Comparison of ENCODE assay signal across 28 cellular contexts in the genomic region with DNA sequence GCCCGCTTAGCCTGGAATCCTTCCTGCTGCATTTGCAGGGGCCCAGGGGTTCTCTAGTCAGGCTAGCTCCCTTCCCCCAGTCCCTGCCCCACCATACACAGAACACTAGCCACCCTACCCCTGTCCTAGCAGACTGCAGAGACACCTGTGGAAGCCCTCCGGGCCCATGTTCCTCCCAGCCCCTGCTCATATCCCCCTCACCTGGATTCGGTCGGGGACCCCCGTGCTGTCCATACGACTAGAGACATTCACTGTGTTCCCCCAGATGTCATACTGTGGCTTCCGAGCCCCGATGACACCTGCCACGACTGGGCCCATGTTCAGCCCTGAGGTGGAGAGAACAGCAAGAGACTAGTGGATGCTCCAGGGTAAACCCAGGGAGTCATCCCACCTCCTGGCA. TPM values are rescaled to one million over a fixed set of nuclear protein-coding genes. Genes with fewer than 3 reads are reported as not detected.
A peak's percentile ranks its signal among the peaks of the same experiment; 100 is the strongest.
DNase-seq lines count a peak whose midpoint lies in the region; ATAC-seq, FAIRE-seq and TF ChIP-seq lines count a peak whose summit lies in the region.
"Had no signal": no experiment of that assay in that cellular context is flagged by ENCODE, and none has a peak within 500 bp of the region (broad histone marks: within the 10 kb centered on the region; RNA-seq: fewer than 3 reads in every experiment).

No MANE protein-coding gene starts in this region.

- H3K4me3 Mint-ChIP-seq in H9 (no peak overlapping the region), Calu3 (ENCODE audit: low read depth, unreplicated experiment) (no peak overlapping the region)
- H3K4me3 Mint-ChIP-seq in naive thymus-derived CD8-positive, alpha-beta T cell: no peak overlapping the region
- no peak overlapping the region for H3K4me3 Mint-ChIP-seq in activated CD4-positive, alpha-beta T cell treated with anti-CD3 and anti-CD28 coated beads, Interleukin-2, amount 10 ng/mL, durations not matched to agents 7 days and 5 days
- H3K4me3 Mint-ChIP-seq: CD8-positive, alpha-beta T cell had no signal

- POLR2A ChIA-PET in H1 (lab: Charles Lee; ENCODE audit: partially characterized antibody): interaction anchor here (2.0 to 2.5 kb wide), 3 partner anchors 14 to 26 kb away, joined by 4 to 11 read pairs (median 7); partner anchors contain the start of gene ADCY6
- POLR2A ChIA-PET in naive thymus-derived CD8-positive, alpha-beta T cell (lab: Charles Lee): no interaction called here
- POLR2A ChIA-PET in activated CD4-positive, alpha-beta T cell treated with anti-CD3 and anti-CD28 coated beads, Interleukin-2, amount 10 ng/mL, durations not matched to agents 7 days and 5 days (lab: Charles Lee): no interaction called here

- H2AFZ ChIP-seq in H9 (ENCODE audit: low read length): no peak overlapping the region
- no peak overlapping the region for H2AFZ ChIP-seq in H1 (ENCODE audit: low read length)
- no peak overlapping the region for H2AFZ ChIP-seq in neuronal stem cell (ENCODE audit: low read length)

- H4K91ac ChIP-seq in H9 (ENCODE audit: insufficient read length, low read depth, low read length) (no peak overlapping the region), H1 (replicated peaks; ENCODE audit: insufficient read length, low read length) (no peak overlapping the region), neuronal stem cell (ENCODE audit: low read depth, low read length, poor library complexity) (no peak overlapping the region)

- H3K18ac ChIP-seq in H9 (ENCODE audit: insufficient read length, low read depth, low read length) (no peak overlapping the region), H1 (ENCODE audit: extremely low read depth, low read length) (peak overlapping the region; percentile 63; the same call in 1 of the 2 replicates), neuronal stem cell (ENCODE audit: low read length) (peak overlapping the region; percentile 5)

- no peak overlapping the region for H4K8ac ChIP-seq in H9 (replicated peaks; ENCODE audit: insufficient read length, low read depth, low read length)
- no peak overlapping the region for H4K8ac ChIP-seq in H1 (ENCODE audit: extremely low read depth, insufficient read depth, low read length)
- H4K8ac ChIP-seq in neuronal stem cell (ENCODE audit: low read depth, low read length): no peak overlapping the region

- TF ChIP-seq POLR2A in H1 (IDR thresholded peaks at IDR 0.05; ENCODE audit: control extremely low read depth in 1 of 2, low read depth in 2 of 2, low read length in 2 of 2): no peak

- no peak overlapping the region for H2BK20ac ChIP-seq in H9 (ENCODE audit: low read depth, low read length, poor library complexity, severe bottlenecking)
- 0 out of 2 replicates have a peak overlapping the region, but pooled peaks have one; percentile 48 for H2BK20ac ChIP-seq in H1 (ENCODE audit: low read length)

- BruUV-seq in Calu3 (replicated peaks; lab: Mats Ljungman, UMichigan): no TSS peak

- H3K27ac ChIP-seq in H9 (ENCODE audit: insufficient read length, low read depth, low read length): no peak overlapping the region
- H3K27ac ChIP-seq in HUES6 (ENCODE audit: low read depth, low read length): peak overlapping the region; percentile 69; the same call in 1 of the 2 replicates
- peak overlapping the region; percentile 46; the same call in 1 of the 2 replicates for H3K27ac ChIP-seq in H1 (ENCODE audit: low read depth, low read length)
- no peak overlapping the region for H3K27ac ChIP-seq in neuronal stem cell (replicated peaks; ENCODE audit: low read length)

- H3K9me3 Mint-ChIP-seq in H9: no peaks in the 10 kb centered on the region
- no peaks in the 10 kb centered on the region for H3K9me3 Mint-ChIP-seq in naive thymus-derived CD8-positive, alpha-beta T cell
- no peaks in the 10 kb centered on the region for H3K9me3 Mint-ChIP-seq in Calu3 (ENCODE audit: low read depth, unreplicated experiment)
- no peaks in the 10 kb centered on the region for H3K9me3 Mint-ChIP-seq in activated CD4-positive, alpha-beta T cell treated with anti-CD3 and anti-CD28 coated beads, Interleukin-2, amount 10 ng/mL, durations not matched to agents 7 days and 5 days
- H3K9me3 Mint-ChIP-seq: CD8-positive, alpha-beta T cell had no signal

- no peak for FAIRE-seq in H1 (lab: Jason Lieb, UNC)
- FAIRE-seq: GM12878, H54 had no signal

- H3K27me3 Mint-ChIP-seq in H9 (ENCODE audit: low read depth) (no peaks in the 10 kb centered on the region; the same call in 1 of the 2 replicates), Calu3 (ENCODE audit: unreplicated experiment) (no peaks in the 10 kb centered on the region)
- H3K27me3 Mint-ChIP-seq in naive thymus-derived CD8-positive, alpha-beta T cell: peaks cover 0 to 6% (median 4%) of the 10 kb centered on the region in 5 donors
- H3K27me3 Mint-ChIP-seq in activated CD4-positive, alpha-beta T cell treated with anti-CD3 and anti-CD28 coated beads, Interleukin-2, amount 10 ng/mL, durations not matched to agents 7 days and 5 days: no peaks in the 10 kb centered on the region

- no peak overlapping the region for H3K4me2 ChIP-seq in H9 (ENCODE audit: insufficient read depth, insufficient read length, low read length)
- peak overlapping the region in 1 of 2 experiments; percentile 19; a peak in 2 of 4 replicates for H3K4me2 ChIP-seq in H1 (ENCODE audit: insufficient read depth in 1 of 2, low read depth in 2 of 2, low read length in 2 of 2)
- H3K4me2 ChIP-seq in neuronal stem cell (ENCODE audit: insufficient read depth, low read length, poor library complexity, severe bottlenecking): no peak overlapping the region

- TF ChIP-seq CTCF in H9 (conservative IDR thresholded peaks at IDR 0.05): no peak
- no peak for TF ChIP-seq CTCF in H1 (IDR thresholded peaks at IDR 0.05; ENCODE audit: control extremely low read depth in 1 of 3, insufficient read depth in 1 of 3, low read depth in 1 of 3, low read length in 3 of 3)
- TF ChIP-seq CTCF in Calu3 (IDR thresholded peaks at IDR 0.05; ENCODE audit: unreplicated experiment): no peak

- no peak for TF ChIP-seq EP300 in H1 (IDR thresholded peaks at IDR 0.05; ENCODE audit: borderline replicate concordance in 1 of 2, low read depth in 2 of 2, low read length in 2 of 2)

- H3K27me3 ChIP-seq in H9 (ENCODE audit: insufficient read depth, low read length) (no peaks in the 10 kb centered on the region), HUES6 (ENCODE audit: control insufficient read depth, insufficient read depth, low read length) (no peaks in the 10 kb centered on the region), H1 (replicated peaks in 1 of 4; ENCODE audit: control insufficient read depth in 3 of 4, extremely low read depth in 1 of 4, insufficient read depth in 3 of 4, low read length in 3 of 4) (no peaks in the 10 kb centered on the region), neuronal stem cell (ENCODE audit: control insufficient read depth in 3 of 3, insufficient read depth in 3 of 3, low read depth in 1 of 3, low read length in 3 of 3) (no peaks in the 10 kb centered on the region)

- H2AK5ac ChIP-seq in H9 (ENCODE audit: insufficient read length, low read length) (no peak overlapping the region), H1 (ENCODE audit: low read depth, low read length) (no peak overlapping the region), neuronal stem cell (ENCODE audit: low read depth, low read length) (no peak overlapping the region)

- no peak for ATAC-seq in naive thymus-derived CD8-positive, alpha-beta T cell
- ATAC-seq: CD8-positive, alpha-beta T cell; GM12878 had no signal

- DNase-seq in H9: no peak
- DNase-seq in H1 (ENCODE audit: low read depth in 1 of 2, low spot score in 2 of 2): no peak
- DNase-seq in neuronal stem cell (ENCODE audit: low spot score): no peak
- DNase-seq in naive thymus-derived CD8-positive, alpha-beta T cell: no peak
- no peak for DNase-seq in Calu3
- no peak for DNase-seq in activated CD4-positive, alpha-beta T cell treated with anti-CD3 and anti-CD28 coated beads, Interleukin-2, amount 10 ng/mL, durations not matched to agents 7 days and 5 days
- DNase-seq: C1 segment of cervical spinal cord; Caco-2; CD8-positive, alpha-beta T cell; DMS 273 treated with DMSO at 0.1 percent for 48 hours; DMS79; EL; GDM1; IMR-90; KG1; MM.1S; NCI-H1417; NCI-H1694; NCI-H2029 treated with DMSO at 0.1 percent for 48 hours; NCI-H446 treated with DMSO at 0.1 percent for 48 hours; NCI-H526; NCI-H82; NK-92 treated with Interleukin-12 subunit alpha and Interleukin-12 subunit beta, amount 100 ng/mL, for 24 hours; RPMI8226; SHP77 treated with DMSO at 0.1 percent for 48 hours had no signal

- H2BK5ac ChIP-seq in H9 (ENCODE audit: insufficient read length, low read length): no peak overlapping the region
- H2BK5ac ChIP-seq in H1 (ENCODE audit: low read depth, low read length): no peak overlapping the region
- no peak overlapping the region for H2BK5ac ChIP-seq in neuronal stem cell (ENCODE audit: low read length)

- H3K56ac ChIP-seq in H9 (ENCODE audit: insufficient read length, low read depth, low read length) (no peak overlapping the region), H1 (replicated peaks; ENCODE audit: insufficient read length, low read depth, low read length) (no peak overlapping the region)

- intact Hi-C loops in Calu3 (cut with micrococcal nuclease; ENCODE audit: unreplicated experiment): no loop called here

- peak overlapping the region; percentile 89 to 96 (median 95) for H3K27ac Mint-ChIP-seq in H9
- no peak overlapping the region for H3K27ac Mint-ChIP-seq in naive thymus-derived CD8-positive, alpha-beta T cell
- no peak overlapping the region for H3K27ac Mint-ChIP-seq in Calu3 (ENCODE audit: unreplicated experiment)
- H3K27ac Mint-ChIP-seq in activated CD4-positive, alpha-beta T cell treated with anti-CD3 and anti-CD28 coated beads, Interleukin-2, amount 10 ng/mL, durations not matched to agents 7 days and 5 days: no peak overlapping the region
- H3K27ac Mint-ChIP-seq: CD8-positive, alpha-beta T cell had no signal

- H4K20me1 ChIP-seq in H9 (ENCODE audit: control insufficient read depth, insufficient read depth, insufficient read length) (no peaks in the 10 kb centered on the region), H1 (replicated peaks in 1 of 2; ENCODE audit: control insufficient read depth in 1 of 2, insufficient read depth in 2 of 2, low read length in 2 of 2) (no peaks in the 10 kb centered on the region)

- H3K9me3 ChIP-seq in H9 (ENCODE audit: control insufficient read depth, low read depth, low read length) (no peaks in the 10 kb centered on the region), HUES6 (ENCODE audit: control insufficient read depth, insufficient read depth, low read depth, low read length) (no peaks in the 10 kb centered on the region), H1 (ENCODE audit: insufficient read depth in 2 of 2, low read depth in 1 of 2, low read length in 1 of 2) (no peaks in the 10 kb centered on the region), neuronal stem cell (replicated peaks in 1 of 2; ENCODE audit: control insufficient read depth in 2 of 2, insufficient read depth in 1 of 2, low read depth in 1 of 2, low read length in 2 of 2) (no peaks in the 10 kb centered on the region)
- H3K9me3 ChIP-seq: Caco-2 had no signal

- H3K23me2 ChIP-seq in H9 (ENCODE audit: insufficient read length, low read depth, low read length, poor library complexity, severe bottlenecking) (no peaks in the 10 kb centered on the region), H1 (ENCODE audit: low read depth, low read length) (no peaks in the 10 kb centered on the region)

- no peaks in the 10 kb centered on the region for H3K79me2 ChIP-seq in H9 (ENCODE audit: insufficient read depth, low read length)
- H3K79me2 ChIP-seq in H1 (ENCODE audit: control insufficient read depth in 1 of 2, insufficient read depth in 2 of 2, low read length in 2 of 2): no peaks in the 10 kb centered on the region

- no peak for TF ChIP-seq RAD21 in H1 (IDR thresholded peaks at IDR 0.05 in 1 of 2, conservative IDR thresholded peaks at IDR 0.05 in 1 of 2; ENCODE audit: low read depth in 2 of 2, low read length in 2 of 2)

- peak overlapping the region; percentile 16; the same call in 1 of the 2 replicates for H3K14ac ChIP-seq in H9 (ENCODE audit: insufficient read depth, low read length)
- H3K14ac ChIP-seq in H1 (ENCODE audit: insufficient read length): no peak overlapping the region
- no peak overlapping the region for H3K14ac ChIP-seq in neuronal stem cell (ENCODE audit: low read length)

- H3K79me1 ChIP-seq in H9 (ENCODE audit: insufficient read depth, low read depth, low read length, poor library complexity, severe bottlenecking) (no peaks in the 10 kb centered on the region), H1 (ENCODE audit: low read depth, low read length) (no peaks in the 10 kb centered on the region), neuronal stem cell (ENCODE audit: low read depth, low read length) (peaks cover 3% of the 10 kb centered on the region)

- H3K36me3 ChIP-seq in HUES6 (ENCODE audit: control insufficient read depth, insufficient read depth, low read length) (peaks cover 45% of the 10 kb centered on the region), H1 (ENCODE audit: control insufficient read depth in 2 of 4, insufficient read depth in 4 of 4, low read length in 3 of 4) (peaks cover 2 to 32% (median 15%) of the 10 kb centered on the region in 4 experiments; a peak in 6 of 8 replicates), neuronal stem cell (replicated peaks in 1 of 2; ENCODE audit: control insufficient read depth in 2 of 2, insufficient read depth in 2 of 2, low read length in 2 of 2) (peaks cover 63 to 83% of the 10 kb centered on the region in 2 donors)

- WGBS in H9 (ENCODE audit: extremely low coverage, insufficient read length, low lambda C conversion rate): no CpG with 5 or more reads among the region's 9 CpGs
- 88% methylated on average over 9 of the region's 9 CpGs; no CpG with 5 or more reads in 1 of the 2 experiments for WGBS in H1 (ENCODE audit: extremely low coverage in 1 of 2, insufficient coverage in 1 of 2, insufficient read length in 1 of 2, insufficient replicate concordance in 2 of 2, low coverage in 1 of 2, low lambda C conversion rate in 2 of 2, missing lambda C conversion rate in 1 of 2), 2 experiments
- no CpG with 5 or more reads among the region's 9 CpGs for WGBS in neuronal stem cell (ENCODE audit: extremely low coverage in 2 of 2, insufficient read length in 2 of 2, insufficient replicate concordance in 1 of 2), 2 donors

- H3K4ac ChIP-seq in H9 (ENCODE audit: low read depth, low read length) (no peak overlapping the region), H1 (replicated peaks; ENCODE audit: insufficient read length, low read depth, low read length) (no peak overlapping the region), neuronal stem cell (ENCODE audit: low read length) (no peak overlapping the region)

- H2BK120ac ChIP-seq in H9 (ENCODE audit: low read depth, low read length, poor library complexity, severe bottlenecking) (no peak overlapping the region), H1 (replicated peaks; ENCODE audit: low read depth, low read length) (no peak overlapping the region), neuronal stem cell (ENCODE audit: low read depth, low read length) (no peak overlapping the region)

- no peak overlapping the region for H2BK12ac ChIP-seq in H9 (ENCODE audit: insufficient read length, low read depth, low read length)
- H2BK12ac ChIP-seq in H1 (ENCODE audit: low read depth, low read length): no peak overlapping the region
- H2BK12ac ChIP-seq in neuronal stem cell (ENCODE audit: low read length): no peak overlapping the region

- CTCF ChIA-PET in H1 (lab: Charles Lee; ENCODE audit: partially characterized antibody): interaction anchor here (1.2 to 2.5 kb wide), 7 partner anchors 10 to 48 kb away, joined by 3 to 17 read pairs (median 5); no protein-coding TSS in a partner anchor
- CTCF ChIA-PET in Calu3 (lab: Charles Lee): no interaction called here
- CTCF ChIA-PET in activated CD4-positive, alpha-beta T cell treated with anti-CD3 and anti-CD28 coated beads, Interleukin-2, amount 10 ng/mL, durations not matched to agents 7 days and 5 days (lab: Charles Lee): interaction anchor here (0.6 to 1.2 kb wide), 4 partner anchors 9 to 45 kb away, joined by 3 to 7 read pairs (median 3); no protein-coding TSS in a partner anchor

- peaks cover 9 to 71% (median 65%) of the 10 kb centered on the region in 3 experiments for H3K36me3 Mint-ChIP-seq in H9 (ENCODE audit: insufficient read depth in 1 of 3, low read depth in 3 of 3)
- H3K36me3 Mint-ChIP-seq in naive thymus-derived CD8-positive, alpha-beta T cell: no peaks in the 10 kb centered on the region
- peaks cover 3% of the 10 kb centered on the region for H3K36me3 Mint-ChIP-seq in Calu3 (ENCODE audit: insufficient read depth, unreplicated experiment)
- H3K36me3 Mint-ChIP-seq in activated CD4-positive, alpha-beta T cell treated with anti-CD3 and anti-CD28 coated beads, Interleukin-2, amount 10 ng/mL, durations not matched to agents 7 days and 5 days (ENCODE audit: low read depth): no peaks in the 10 kb centered on the region
- H3K36me3 Mint-ChIP-seq: CD8-positive, alpha-beta T cell had no signal

- H3K9ac ChIP-seq in H9 (ENCODE audit: extremely low read depth, insufficient read length, low read length): no peak overlapping the region
- no peak overlapping the region for H3K9ac ChIP-seq in HUES6 (ENCODE audit: low read length)
- peak overlapping the region in 1 of 4 experiments; percentile 5; a peak in 1 of 7 replicates for H3K9ac ChIP-seq in H1 (replicated peaks in 1 of 4; ENCODE audit: extremely low read depth in 1 of 4, low read depth in 3 of 4, low read length in 3 of 4)
- no peak overlapping the region for H3K9ac ChIP-seq in neuronal stem cell (ENCODE audit: low read depth, low read length, poor library complexity)

- peaks cover 25 to 28% of the 10 kb centered on the region in 2 experiments for H3K4me1 Mint-ChIP-seq in H9
- H3K4me1 Mint-ChIP-seq in naive thymus-derived CD8-positive, alpha-beta T cell: peaks cover 6 to 17% (median 13%) of the 10 kb centered on the region in 4 donors
- H3K4me1 Mint-ChIP-seq in Calu3 (ENCODE audit: low read depth, unreplicated experiment): no peaks in the 10 kb centered on the region
- peaks cover 18% of the 10 kb centered on the region for H3K4me1 Mint-ChIP-seq in activated CD4-positive, alpha-beta T cell treated with anti-CD3 and anti-CD28 coated beads, Interleukin-2, amount 10 ng/mL, durations not matched to agents 7 days and 5 days

- no peaks in the 10 kb centered on the region for H3K4me1 ChIP-seq in H9 (ENCODE audit: insufficient read depth, low read length)
- peaks cover 19% of the 10 kb centered on the region for H3K4me1 ChIP-seq in HUES6 (ENCODE audit: control insufficient read depth, insufficient read depth, low read length)
- H3K4me1 ChIP-seq in H1 (replicated peaks in 1 of 4; ENCODE audit: control insufficient read depth in 3 of 4, insufficient read depth in 4 of 4, low read length in 3 of 4): peaks cover 0 to 14% (median 9%) of the 10 kb centered on the region in 4 experiments; a peak in 6 of 7 replicates
- H3K4me1 ChIP-seq in neuronal stem cell (ENCODE audit: control insufficient read depth in 2 of 2, insufficient read depth in 1 of 2, low read depth in 1 of 2, low read length in 2 of 2): peaks cover 0 to 9% of the 10 kb centered on the region in 2 donors

- no peak overlapping the region for H3T11ph ChIP-seq in H9 (ENCODE audit: low read length)

- H3K23ac ChIP-seq in H9 (ENCODE audit: insufficient read length, low read depth, low read length): no peak overlapping the region
- no peak overlapping the region for H3K23ac ChIP-seq in H1 (ENCODE audit: insufficient read length)
- H3K23ac ChIP-seq in neuronal stem cell (ENCODE audit: low read depth, low read length, poor library complexity): no peak overlapping the region

- no peak overlapping the region for H3K4me3 ChIP-seq in HUES6 (ENCODE audit: low read depth, low read length)
- peak overlapping the region in 1 of 4 experiments; percentile 4; a peak in 1 of 8 replicates for H3K4me3 ChIP-seq in H1 (ENCODE audit: extremely low read depth in 1 of 4, insufficient read depth in 2 of 4, low read depth in 3 of 4, low read length in 4 of 4)
- H3K4me3 ChIP-seq in neuronal stem cell (ENCODE audit: low read length in 2 of 2): no peak overlapping the region
- H3K4me3 ChIP-seq: GM12878 had no signal

- H4K5ac ChIP-seq in H9 (ENCODE audit: insufficient read length, low read depth, low read length): no peak overlapping the region
- H4K5ac ChIP-seq in H1 (ENCODE audit: insufficient read length, low read depth, low read length): no peak overlapping the region

- H2BK15ac ChIP-seq in H9 (ENCODE audit: low read depth, low read length) (no peak overlapping the region), H1 (ENCODE audit: low read length) (no peak overlapping the region), neuronal stem cell (ENCODE audit: low read length) (no peak overlapping the region)

RNA-seq across cellular contexts. Expression of gene ADCY6, which starts 20.2 kb away (rescaled TPM):
- 30.2 and 31.1 TPM in 2 replicates for total RNA-seq in H9 (2021)
- 11.7 and 15.6 TPM in 2 replicates for total RNA-seq in H1 (2021; fragmentation: NEBNext Ultra II Directional; extraction: Animal tissue kit (Norgen Biotek cat#: 25700))
- 17.5 and 19.7 TPM in 2 replicates for polyA plus RNA-seq in H1 (2011; rRNA removed)
- 18.4 TPM for polyA plus RNA-seq in H1 (2011; cell fraction: cytosol; rRNA removed)
- 67.7 TPM for polyA plus RNA-seq in H1 (2011; cell fraction: nucleus; rRNA removed)
- 22.5 to 29.5 TPM (median 23.8 TPM) in 4 replicates for polyA plus RNA-seq in H1 (2012, experiment 1 of 2)
- 11.3 TPM for polyA plus RNA-seq in H1 (2012, experiment 2 of 2)
- 7.3 TPM for polyA plus RNA-seq in H1 (2013, experiment 1 of 2)
- polyA plus RNA-seq in H1 (2013, experiment 2 of 2): 6.8 TPM
- 26.3 and 30.4 TPM in 2 replicates for polyA minus RNA-seq in H1 (2011; rRNA and poly(A)+ RNA removed)
- 20.8 TPM for polyA minus RNA-seq in H1 (2011; cell fraction: cytosol; rRNA and poly(A)+ RNA removed)
- polyA minus RNA-seq in H1 (2011; cell fraction: nucleus; rRNA and poly(A)+ RNA removed): 24.3 TPM
- polyA plus RNA-seq in neuronal stem cell (2013, experiment 1 of 2): 34.7 TPM
- polyA plus RNA-seq in neuronal stem cell (2013, experiment 2 of 2): 37.2 TPM
- not detected for total RNA-seq in naive thymus-derived CD8-positive, alpha-beta T cell
- polyA plus RNA-seq in naive thymus-derived CD8-positive, alpha-beta T cell: not detected
- 39.0 and 42.9 TPM in 2 replicates for total RNA-seq in Calu3 (2022)
- total RNA-seq in activated CD4-positive, alpha-beta T cell treated with anti-CD3 and anti-CD28 coated beads, Interleukin-2, amount 10 ng/mL, durations not matched to agents 7 days and 5 days: not detected
- total RNA-seq: CD8-positive, alpha-beta T cell had no signal

RNA-seq across cellular contexts. Expression of gene CACNB3, which starts 49.6 kb away (rescaled TPM):
- total RNA-seq in H9 (2021) (34.9 and 35.1 TPM in 2 replicates), Calu3 (2022) (17.9 and 21.1 TPM in 2 replicates)
- total RNA-seq in H1 (2021; fragmentation: NEBNext Ultra II Directional; extraction: Animal tissue kit (Norgen Biotek cat#: 25700)): 12.5 and 16.9 TPM in 2 replicates
- 16.0 and 18.4 TPM in 2 replicates for polyA plus RNA-seq in H1 (2011; rRNA removed)
- 13.3 TPM for polyA plus RNA-seq in H1 (2011; cell fraction: cytosol; rRNA removed)
- polyA plus RNA-seq in H1 (2011; cell fraction: nucleus; rRNA removed): 37.4 TPM
- polyA plus RNA-seq in H1 (2012, experiment 1 of 2): 25.2 to 35.8 TPM (median 28.9 TPM) in 4 replicates
- 18.3 TPM for polyA plus RNA-seq in H1 (2012, experiment 2 of 2)
- polyA plus RNA-seq in H1 (2013, experiment 1 of 2): 4.6 TPM
- 4.8 TPM for polyA plus RNA-seq in H1 (2013, experiment 2 of 2)
- 14.3 TPM in 2 replicates for polyA minus RNA-seq in H1 (2011; rRNA and poly(A)+ RNA removed)
- 14.3 TPM for polyA minus RNA-seq in H1 (2011; cell fraction: cytosol; rRNA and poly(A)+ RNA removed)
- polyA minus RNA-seq in H1 (2011; cell fraction: nucleus; rRNA and poly(A)+ RNA removed): 15.2 TPM
- polyA plus RNA-seq in neuronal stem cell (2013, experiment 1 of 2): 37.0 TPM
- 35.1 TPM for polyA plus RNA-seq in neuronal stem cell (2013, experiment 2 of 2)
- total RNA-seq in naive thymus-derived CD8-positive, alpha-beta T cell: 1 to 10 TPM; 3.2 to 3.3 TPM
- polyA plus RNA-seq in naive thymus-derived CD8-positive, alpha-beta T cell: under 1 TPM; 0.19 to 0.52 (median 0.19) TPM
- 10 to 100 TPM; 14.9 to 19.9 TPM for total RNA-seq in activated CD4-positive, alpha-beta T cell treated with anti-CD3 and anti-CD28 coated beads, Interleukin-2, amount 10 ng/mL, durations not matched to agents 7 days and 5 days

RNA-seq across cellular contexts. Expression of gene CCNT1, which starts 52.2 kb away (rescaled TPM):
- total RNA-seq in H9 (2021) (49.4 and 53.1 TPM in 2 replicates), Calu3 (2022) (34.7 and 36.0 TPM in 2 replicates)
- total RNA-seq in H1 (2021; fragmentation: NEBNext Ultra II Directional; extraction: Animal tissue kit (Norgen Biotek cat#: 25700)): 44.3 and 45.9 TPM in 2 replicates
- 10.8 and 13.2 TPM in 2 replicates for polyA plus RNA-seq in H1 (2011; rRNA removed)
- polyA plus RNA-seq in H1 (2011; cell fraction: cytosol; rRNA removed): 12.4 TPM
- 15.8 TPM for polyA plus RNA-seq in H1 (2011; cell fraction: nucleus; rRNA removed)
- 17.1 to 21.7 TPM (median 18.2 TPM) in 4 replicates for polyA plus RNA-seq in H1 (2012, experiment 1 of 2)
- 0.85 TPM for polyA plus RNA-seq in H1 (2012, experiment 2 of 2)
- polyA plus RNA-seq in H1 (2013, experiment 1 of 2): 21.7 TPM
- polyA plus RNA-seq in H1 (2013, experiment 2 of 2): 24.2 TPM
- polyA minus RNA-seq in H1 (2011; rRNA and poly(A)+ RNA removed): 109 and 132 TPM in 2 replicates
- 25.0 TPM for polyA minus RNA-seq in H1 (2011; cell fraction: cytosol; rRNA and poly(A)+ RNA removed)
- polyA minus RNA-seq in H1 (2011; cell fraction: nucleus; rRNA and poly(A)+ RNA removed): 53.5 TPM
- 19.9 TPM for polyA plus RNA-seq in neuronal stem cell (2013, experiment 1 of 2)
- polyA plus RNA-seq in neuronal stem cell (2013, experiment 2 of 2): 19.9 TPM
- total RNA-seq in naive thymus-derived CD8-positive, alpha-beta T cell: 10 to 100 TPM; 65.5 to 66.5 TPM
- polyA plus RNA-seq in naive thymus-derived CD8-positive, alpha-beta T cell: 10 to 100 TPM; 12.9 to 22.6 (median 12.9) TPM
- 10 to 100 TPM; 51.6 to 53.7 TPM for total RNA-seq in activated CD4-positive, alpha-beta T cell treated with anti-CD3 and anti-CD28 coated beads, Interleukin-2, amount 10 ng/mL, durations not matched to agents 7 days and 5 days

Comparison
In these comparisons a context has a peak if more than half of its experiments do, and no peak if none do; other contexts are left out.
1. H3K27ac ChIP-seq: peak in HUES6 (single experiment) and H1 (single experiment); none in H9 (single experiment) and neuronal stem cell (single experiment).
2. H3K27ac Mint-ChIP-seq: peak in H9 (3 of 3); none in naive thymus-derived CD8-positive, alpha-beta T cell (0 of 10), Calu3 (single experiment) and activated CD4-positive, alpha-beta T cell treated with anti-CD3 and anti-CD28 coated beads, Interleukin-2, amount 10 ng/mL, durations not matched to agents 7 days and 5 days (single experiment).
3. RNA of gene ADCY6, which starts 20.2 kb away (total RNA-seq): 39.0 to 42.9 TPM in Calu3, 30.2 to 31.1 TPM in H9 and 11.7 to 15.6 TPM in H1; not detected in naive thymus-derived CD8-positive, alpha-beta T cell and not detected in activated CD4-positive, alpha-beta T cell treated with anti-CD3 and anti-CD28 coated beads, Interleukin-2, amount 10 ng/mL, durations not matched to agents 7 days and 5 days; every median in the first group is over 10 times any median in the second.